Comparison of ENCODE assay signal across 8 cellular contexts in the genomic region with DNA sequence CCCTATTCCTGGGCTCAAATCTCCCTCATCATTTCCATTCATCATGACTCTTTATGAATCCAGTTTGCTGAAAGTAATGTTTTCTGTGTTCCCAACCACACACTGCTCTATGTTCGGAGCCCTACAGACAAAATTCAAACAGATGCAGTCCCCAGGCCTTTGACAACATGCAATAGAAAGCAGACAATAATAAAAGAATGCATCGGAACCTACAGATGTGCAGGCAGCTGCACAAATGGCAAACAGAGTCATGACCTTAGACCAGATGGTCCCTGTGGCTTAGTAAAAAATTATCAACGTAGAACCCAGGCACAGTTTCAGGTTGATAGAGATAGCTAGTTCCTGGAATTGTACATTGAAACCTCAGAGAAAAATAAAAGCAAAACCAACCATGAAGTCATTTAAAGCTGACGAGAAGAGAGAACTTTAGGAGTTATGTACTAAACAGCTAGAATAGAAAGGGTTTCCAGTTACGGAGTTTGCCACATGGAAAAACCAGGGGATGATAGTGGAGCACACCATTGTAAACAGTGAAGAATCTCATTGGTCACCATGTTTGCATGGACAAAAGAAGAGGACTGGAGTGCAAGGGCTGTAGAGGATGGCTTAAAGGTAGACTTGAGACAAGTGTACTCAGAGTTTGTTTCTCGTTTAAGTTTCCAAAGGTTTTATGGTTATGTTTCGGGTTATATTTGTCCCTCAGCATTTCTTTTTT. TPM values are rescaled to one million over a fixed set of nuclear protein-coding genes. Genes with fewer than 3 reads are reported as not detected.
DNase-seq lines count a peak whose midpoint lies in the region; ATAC-seq and TF ChIP-seq lines count a peak whose summit lies in the region.

No MANE protein-coding gene starts in this region.

- H3K9ac ChIP-seq in GM23248 (no peak overlapping the region), H9 (ENCODE audit: extremely low read depth, insufficient read length, low read length) (no peak overlapping the region), SK-N-SH (no peak overlapping the region)

- no peak overlapping the region for H2BK120ac ChIP-seq in H9 (ENCODE audit: low read depth, low read length, poor library complexity, severe bottlenecking)

- H3K23me2 ChIP-seq in H9 (ENCODE audit: insufficient read length, low read depth, low read length, poor library complexity, severe bottlenecking) = no peaks in the 10 kb centered on the region

- peak overlapping the region; percentile 85 to 96 for H3K4me3 Mint-ChIP-seq in activated T-cell treated with anti-CD3 and anti-CD28 coated beads, Interleukin-2, amount 50 U/mL, for 72 hours
- no peak overlapping the region for H3K4me3 Mint-ChIP-seq in H9

- H4K8ac ChIP-seq in H9 (replicated peaks; ENCODE audit: insufficient read length, low read depth, low read length) = no peak overlapping the region

- H3K4me1 ChIP-seq in GM23248 (ENCODE audit: insufficient read depth) (peaks cover 40% of the 10 kb centered on the region), A673 (ENCODE audit: insufficient read depth, low read length, poor library complexity, severe bottlenecking) (no peaks in the 10 kb centered on the region), H9 (ENCODE audit: insufficient read depth, low read length) (no peaks in the 10 kb centered on the region), SK-N-SH (ENCODE audit: control insufficient read depth in 1 of 2, insufficient read depth in 2 of 2, low read depth in 1 of 2, low read length in 1 of 2) (no peaks in the 10 kb centered on the region)

- no peak overlapping the region for H4K5ac ChIP-seq in H9 (ENCODE audit: insufficient read length, low read depth, low read length)

- H3K9me3 ChIP-seq in GM23248 (ENCODE audit: low read depth) (no peaks in the 10 kb centered on the region), A673 (ENCODE audit: low read depth, low read length, poor library complexity, severe bottlenecking) (no peaks in the 10 kb centered on the region), H9 (ENCODE audit: control insufficient read depth, low read depth, low read length) (no peaks in the 10 kb centered on the region), SK-N-SH (no peaks in the 10 kb centered on the region)

- peaks cover 82% of the 10 kb centered on the region for H3K4me1 Mint-ChIP-seq in activated T-cell treated with anti-CD3 and anti-CD28 coated beads, Interleukin-2, amount 50 U/mL, for 72 hours (ENCODE audit: low read depth)
- peaks cover 18 to 31% of the 10 kb centered on the region in 2 experiments for H3K4me1 Mint-ChIP-seq in H9

- H4K20me1 ChIP-seq in GM23248 (ENCODE audit: insufficient read depth) (no peaks in the 10 kb centered on the region), H9 (ENCODE audit: control insufficient read depth, insufficient read depth, insufficient read length) (no peaks in the 10 kb centered on the region), SK-N-SH (ENCODE audit: insufficient read depth) (no peaks in the 10 kb centered on the region)

- H3K23ac ChIP-seq in H9 (ENCODE audit: insufficient read length, low read depth, low read length) = no peak overlapping the region

- no peaks in the 10 kb centered on the region for H3K9me2 ChIP-seq in GM23248 (ENCODE audit: insufficient read depth)
- H3K9me2 ChIP-seq in SK-N-SH = no peaks in the 10 kb centered on the region

- H2BK15ac ChIP-seq in H9 (ENCODE audit: low read depth, low read length) = no peak overlapping the region

- no peak overlapping the region for H2BK12ac ChIP-seq in H9 (ENCODE audit: insufficient read length, low read depth, low read length)

- H3K27ac Mint-ChIP-seq in activated T-cell treated with anti-CD3 and anti-CD28 coated beads, Interleukin-2, amount 50 U/mL, for 72 hours = peak overlapping the region; percentile 100
- H3K27ac Mint-ChIP-seq in H9 = no peak overlapping the region; a peak in 1 of 7 replicates

- CTCF ChIA-PET in A673 (lab: Charles Lee) (no interaction called here), SK-N-SH (lab: Yijun Ruan, JAX) (interaction anchor here (1.1 kb wide), 1 partner anchor 14 kb away, joined by 3 read pairs; no protein-coding TSS in a partner anchor)

- DNase-seq in GM12865 (ENCODE audit: low read depth) (peak; percentile 62), GM23248 (no peak), A673 (ENCODE audit: low spot score) (no peak), H9 (no peak), SK-N-SH (no peak)
- peak; percentile 32 to 44 for DNase-seq in activated T-cell treated with anti-CD3 and anti-CD28 coated beads, Interleukin-2, amount 50 U/mL, for 72 hours

- H3K27me3 ChIP-seq in GM23248 (replicated peaks; ENCODE audit: insufficient read depth) (no peaks in the 10 kb centered on the region), A673 (replicated peaks; ENCODE audit: insufficient read depth, low read depth, low read length, poor library complexity) (no peaks in the 10 kb centered on the region), H9 (ENCODE audit: insufficient read depth, low read length) (no peaks in the 10 kb centered on the region), SK-N-SH (ENCODE audit: insufficient read depth) (no peaks in the 10 kb centered on the region)

- 87 to 91% methylated on average over 7 of the region's 7 CpGs for WGBS in GM23248 (ENCODE audit: low coverage in 1 of 2, low lambda C conversion rate in 2 of 2, missing lambda C conversion rate in 2 of 2), 2 experiments
- no CpG with 5 or more reads among the region's 7 CpGs for WGBS in H9 (ENCODE audit: extremely low coverage, insufficient read length, low lambda C conversion rate)
- 89% methylated on average over 7 of the region's 7 CpGs for WGBS in SK-N-SH (ENCODE audit: low lambda C conversion rate)

- TF ChIP-seq CTCF in GM12865 (IDR thresholded peaks at IDR 0.05; ENCODE audit: insufficient read depth, low read depth, low read length, missing control alignments) (no peak), A673 (conservative IDR thresholded peaks at IDR 0.05; ENCODE audit: low read depth, low read length) (no peak), H9 (conservative IDR thresholded peaks at IDR 0.05) (no peak), SK-N-SH (IDR thresholded peaks at IDR 0.05) (no peak)

- H3T11ph ChIP-seq in H9 (ENCODE audit: low read length) = no peak overlapping the region

- no peak overlapping the region for H4K91ac ChIP-seq in H9 (ENCODE audit: insufficient read length, low read depth, low read length)

- no peak overlapping the region for H3K4ac ChIP-seq in H9 (ENCODE audit: low read depth, low read length)

- H3K9me3 Mint-ChIP-seq in activated T-cell treated with anti-CD3 and anti-CD28 coated beads, Interleukin-2, amount 50 U/mL, for 72 hours = peaks cover 0 to 1% of the 10 kb centered on the region in 2 donors
- H3K9me3 Mint-ChIP-seq in H9 = no peaks in the 10 kb centered on the region

- no peak overlapping the region for H3K18ac ChIP-seq in H9 (ENCODE audit: insufficient read length, low read depth, low read length)

- no peak overlapping the region for H2BK20ac ChIP-seq in H9 (ENCODE audit: low read depth, low read length, poor library complexity, severe bottlenecking)

- BruUV-seq in A673 (replicated peaks; lab: Mats Ljungman, UMichigan) = no TSS peak

- intact Hi-C loops in A673 (cut with micrococcal nuclease; ENCODE audit: unreplicated experiment) = no loop called here

- TF ChIP-seq RAD21 in SK-N-SH (IDR thresholded peaks at IDR 0.05; ENCODE audit: low read length) = no peak

- H3K4me2 ChIP-seq in GM23248 (ENCODE audit: unreplicated experiment) (no peak overlapping the region), H9 (ENCODE audit: insufficient read depth, insufficient read length, low read length) (no peak overlapping the region), SK-N-SH (no peak overlapping the region)

- H2AK5ac ChIP-seq in H9 (ENCODE audit: insufficient read length, low read length) = no peak overlapping the region

- peaks cover 1 to 2% of the 10 kb centered on the region in 2 donors for H3K36me3 Mint-ChIP-seq in activated T-cell treated with anti-CD3 and anti-CD28 coated beads, Interleukin-2, amount 50 U/mL, for 72 hours (ENCODE audit: insufficient read depth in 2 of 2)
- no peaks in the 10 kb centered on the region for H3K36me3 Mint-ChIP-seq in H9 (ENCODE audit: insufficient read depth in 1 of 3, low read depth in 3 of 3)

- no peaks in the 10 kb centered on the region for H3K27me3 Mint-ChIP-seq in activated T-cell treated with anti-CD3 and anti-CD28 coated beads, Interleukin-2, amount 50 U/mL, for 72 hours (ENCODE audit: low read depth)
- H3K27me3 Mint-ChIP-seq in H9 (ENCODE audit: low read depth) = no peaks in the 10 kb centered on the region

- H3F3A ChIP-seq in GM23248 (ENCODE audit: insufficient read depth) = peaks cover 24% of the 10 kb centered on the region
- H3F3A ChIP-seq in SK-N-SH (replicated peaks; ENCODE audit: insufficient read depth) = no peaks in the 10 kb centered on the region

- no peaks in the 10 kb centered on the region for H3K79me1 ChIP-seq in H9 (ENCODE audit: insufficient read depth, low read depth, low read length, poor library complexity, severe bottlenecking)

- no peaks in the 10 kb centered on the region for H3K79me2 ChIP-seq in GM23248 (ENCODE audit: insufficient read depth)
- no peaks in the 10 kb centered on the region for H3K79me2 ChIP-seq in H9 (ENCODE audit: insufficient read depth, low read length)
- H3K79me2 ChIP-seq in SK-N-SH (ENCODE audit: insufficient read depth) = no peaks in the 10 kb centered on the region

- no peak overlapping the region for H3K14ac ChIP-seq in H9 (ENCODE audit: insufficient read depth, low read length)

- H3K36me3 ChIP-seq in GM23248 (ENCODE audit: low read depth) = no peaks in the 10 kb centered on the region
- H3K36me3 ChIP-seq in A673 (ENCODE audit: insufficient read depth, low read length, poor library complexity, severe bottlenecking) = no peaks in the 10 kb centered on the region
- no peaks in the 10 kb centered on the region for H3K36me3 ChIP-seq in SK-N-SH (replicated peaks in 1 of 2; ENCODE audit: control insufficient read depth in 1 of 2, insufficient read depth in 2 of 2, low read length in 1 of 2)

- H2BK5ac ChIP-seq in H9 (ENCODE audit: insufficient read length, low read length) = no peak overlapping the region

- H3K4me3 ChIP-seq in GM12865 (ENCODE audit: low read depth, low read length) = peak overlapping the region; percentile 10; the same call in 1 of the 2 replicates
- no peak overlapping the region for H3K4me3 ChIP-seq in GM23248
- H3K4me3 ChIP-seq in A673 (ENCODE audit: low read depth, low read length, poor library complexity, severe bottlenecking) = no peak overlapping the region
- no peak overlapping the region for H3K4me3 ChIP-seq in SK-N-SH (ENCODE audit: low read depth in 2 of 2, low read length in 1 of 2)

- peak; percentile 85 for ATAC-seq in GM19463 (IDR thresholded peaks at IDR 0.05; ENCODE audit: unreplicated experiment)
- peak; percentile 95 for ATAC-seq in HG03108 (IDR thresholded peaks at IDR 0.05; ENCODE audit: unreplicated experiment)
- ATAC-seq in activated T-cell treated with anti-CD3 and anti-CD28 coated beads, Interleukin-2, amount 50 U/mL, for 72 hours (replicated peaks in 1 of 2) = peak; percentile 63 to 65

- H3K56ac ChIP-seq in H9 (ENCODE audit: insufficient read length, low read depth, low read length) = no peak overlapping the region

- in situ Hi-C loops in GM23248 (cut with MboI) = no loop called here

- no peak for TF ChIP-seq EP300 in SK-N-SH (IDR thresholded peaks at IDR 0.05; ENCODE audit: borderline replicate concordance in 1 of 2, low read depth in 1 of 2, low read length in 1 of 2)

- H2AFZ ChIP-seq in GM23248 (no peak overlapping the region), H9 (ENCODE audit: low read length) (no peak overlapping the region), SK-N-SH (ENCODE audit: low read depth) (no peak overlapping the region)

- H3K27ac ChIP-seq in GM23248 (no peak overlapping the region), A673 (ENCODE audit: low read depth, low read length, poor library complexity, severe bottlenecking) (no peak overlapping the region), H9 (ENCODE audit: insufficient read length, low read depth, low read length) (no peak overlapping the region), SK-N-SH (ENCODE audit: low read depth in 2 of 2, low read length in 1 of 2) (no peak overlapping the region)

- POLR2A ChIA-PET in A673 (lab: Charles Lee; ENCODE audit: low non-redundant PET) (no interaction called here), SK-N-SH (lab: Yijun Ruan, JAX) (no interaction called here)

RNA-seq across cellular contexts. Expression of a gene that starts 23.2 kb away (rescaled TPM):
- 10 to 100 TPM; 28.3 to 29.7 TPM for total RNA-seq in activated T-cell treated with anti-CD3 and anti-CD28 coated beads, Interleukin-2, amount 50 U/mL, for 72 hours
- 21.2 and 31.3 TPM in 2 replicates for total RNA-seq in GM23248 (2014; rRNA removed; shearing (Covaris generic))
- polyA plus RNA-seq in GM23248 (2016; fragmentation: Nextera tagmentation; extraction: Ambion mirVana) = 16.2 and 17.1 TPM in 2 replicates
- total RNA-seq in A673 (2021) = 17.1 and 18.3 TPM in 2 replicates
- 21.2 and 25.1 TPM in 2 replicates for total RNA-seq in H9 (2021)
- polyA plus RNA-seq in SK-N-SH (2012; rRNA removed) = 21.0 and 22.4 TPM in 2 replicates
- 36.5 and 38.2 TPM in 2 replicates for polyA plus RNA-seq in SK-N-SH (2012; cell fraction: cytosol; rRNA removed)
- polyA plus RNA-seq in SK-N-SH (2012; cell fraction: nucleus; rRNA removed) = 24.4 and 30.1 TPM in 2 replicates

Comparison
In these comparisons a context has a peak if more than half of its experiments do, and no peak if none do; other contexts are left out.
1. DNase-seq: peak in GM12865 (single experiment) and activated T-cell treated with anti-CD3 and anti-CD28 coated beads, Interleukin-2, amount 50 U/mL, for 72 hours (2 of 2); none in GM23248 (single experiment), A673 (single experiment), H9 (single experiment) and SK-N-SH (single experiment).
2. H3K4me3 Mint-ChIP-seq: peak in activated T-cell treated with anti-CD3 and anti-CD28 coated beads, Interleukin-2, amount 50 U/mL, for 72 hours (2 of 2); none in H9 (0 of 2).
3. Peak in every context shown above with its lines, with median percentiles within 50 percentile points of each other: ATAC-seq.